ENCODE assay signal across 10 cellular contexts in the genomic region with DNA sequence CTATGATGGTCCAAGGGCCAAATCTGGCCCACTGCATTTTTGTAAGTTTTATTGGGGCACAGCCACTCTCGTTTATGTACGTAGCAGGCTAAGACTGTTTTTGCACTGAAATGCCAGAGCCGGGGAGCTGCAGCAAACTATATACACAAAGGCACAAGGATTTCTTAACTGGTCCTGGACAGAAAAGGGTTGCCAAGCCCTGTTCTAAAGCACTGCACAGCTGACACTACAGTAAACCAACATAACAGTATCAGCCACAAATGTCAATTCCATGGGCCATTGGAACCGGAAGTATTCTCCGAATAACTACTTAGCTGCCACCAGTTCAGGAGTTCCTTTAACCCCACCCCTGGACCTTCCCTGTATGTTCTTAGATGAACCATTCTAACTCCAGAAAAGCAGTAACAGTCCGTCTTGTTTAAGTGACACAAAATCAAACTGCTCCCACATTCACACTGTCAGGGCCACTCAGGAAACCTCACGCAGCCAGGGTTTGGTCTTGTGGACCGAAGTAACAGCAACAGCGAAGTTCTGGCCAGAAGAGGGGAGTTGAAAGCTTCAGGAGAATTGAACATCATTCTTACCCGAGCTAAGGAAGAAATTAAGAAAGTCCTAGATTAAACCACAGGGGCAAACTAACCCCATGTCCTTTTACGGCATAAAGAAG. TPM values are rescaled to one million over a fixed set of nuclear protein-coding genes. Genes with fewer than 3 reads are reported as not detected.
A peak's percentile ranks its signal among the peaks of the same experiment; 100 is the strongest.
DNase-seq lines count a peak whose midpoint lies in the region; ATAC-seq and TF ChIP-seq lines count a peak whose summit lies in the region.
"Had no signal": no experiment of that assay in that cellular context is flagged by ENCODE, and none has a peak within 500 bp of the region (broad histone marks: within the 10 kb centered on the region; RNA-seq: fewer than 3 reads in every experiment).

No MANE protein-coding gene starts in this region.

- peak overlapping the region; percentile 42 to 82 for H3K4me3 Mint-ChIP-seq in CD14-positive monocyte
- no peak overlapping the region for H3K4me3 Mint-ChIP-seq in endothelial cell (ENCODE audit: unreplicated experiment)

- H2AFZ ChIP-seq in OCI-LY1 (ENCODE audit: low read length): no peak overlapping the region; the same call in 1 of the 2 replicates
- H2AFZ ChIP-seq: PC-9 had no signal

- peaks cover 19% of the 10 kb centered on the region for H3K4me1 ChIP-seq in OCI-LY1 (ENCODE audit: insufficient read depth, low read length, severe bottlenecking)
- H3K4me1 ChIP-seq in psoas muscle: peaks cover 64% of the 10 kb centered on the region

- WGBS in psoas muscle, 3 donors: 24 to 58% (median 28%) methylated on average over 11 of the region's 11 CpGs

- H3K27ac Mint-ChIP-seq in CD14-positive monocyte: peak overlapping the region; percentile 32 to 90 (median 74)
- H3K27ac Mint-ChIP-seq in endothelial cell (ENCODE audit: unreplicated experiment): peak overlapping the region; percentile 62

- peak overlapping the region; percentile 27; the same call in 1 of the 2 replicates for H3K4me2 ChIP-seq in OCI-LY1 (ENCODE audit: low read length)

- intact Hi-C loops in CD14-positive monocyte (cut with micrococcal nuclease): no loop called here
- intact Hi-C loops in psoas muscle (cut with DNase I): loop anchor here in 1 of 2 donors (2.0 kb wide), 1 partner anchor 76 kb away; no protein-coding TSS in a partner anchor

- no peaks in the 10 kb centered on the region for H3F3A ChIP-seq in OCI-LY1 (ENCODE audit: insufficient read depth, low read length)

- H3K36me3 Mint-ChIP-seq in CD14-positive monocyte (peaks cover 30 to 39% of the 10 kb centered on the region in 2 donors), endothelial cell (ENCODE audit: low read depth, unreplicated experiment) (peaks cover 27% of the 10 kb centered on the region)

- no peaks in the 10 kb centered on the region for H3K9me2 ChIP-seq in OCI-LY1 (ENCODE audit: low read depth, low read length)

- H3K36me3 ChIP-seq in OCI-LY1 (ENCODE audit: insufficient read depth, low read length): no peaks in the 10 kb centered on the region
- peaks cover 0 to 47% of the 10 kb centered on the region in 2 donors for H3K36me3 ChIP-seq in psoas muscle (ENCODE audit: insufficient read depth in 1 of 2, low read depth in 1 of 2)

- DNase-seq in CD14-positive monocyte (ENCODE audit: low spot score) (no peak), endothelial cell (ENCODE audit: low spot score) (no peak), psoas muscle (peak in 1 of 2 donors; percentile 34), SHP77 (lab: John Stamatoyannopoulos, UW) (no peak), cortex of kidney (lab: John Stamatoyannopoulos, UW) (no peak), GM03348 (ENCODE audit: low spot score) (no peak)
- DNase-seq: NCI-H187, PC-9 had no signal

- H3K4me3 ChIP-seq in OCI-LY1 (ENCODE audit: low read depth, low read length, poor library complexity, severe bottlenecking) (no peak overlapping the region), psoas muscle (no peak overlapping the region)
- H3K4me3 ChIP-seq: PC-9 had no signal

- H3K9ac ChIP-seq in OCI-LY1 (ENCODE audit: low read length): no peak overlapping the region

- H4K20me1 ChIP-seq in OCI-LY1 (ENCODE audit: insufficient read depth, low read length): no peaks in the 10 kb centered on the region

- peak; percentile 9 to 22 (median 12) for ATAC-seq in psoas muscle
- ATAC-seq in GM21723 (IDR thresholded peaks at IDR 0.05; ENCODE audit: unreplicated experiment): no peak

- no peaks in the 10 kb centered on the region for H3K9me3 Mint-ChIP-seq in CD14-positive monocyte
- H3K9me3 Mint-ChIP-seq in endothelial cell (ENCODE audit: unreplicated experiment): no peaks in the 10 kb centered on the region

- H3K4me1 Mint-ChIP-seq in CD14-positive monocyte (peaks cover 21% of the 10 kb centered on the region), endothelial cell (ENCODE audit: unreplicated experiment) (peaks cover 34% of the 10 kb centered on the region)

- H3K27ac ChIP-seq in OCI-LY1 (ENCODE audit: low read depth, low read length, poor library complexity, severe bottlenecking) (peak overlapping the region; percentile 1), psoas muscle (peak overlapping the region; percentile 85)
- H3K27ac ChIP-seq: PC-9 had no signal

- H3K27me3 ChIP-seq in OCI-LY1 (ENCODE audit: insufficient read depth, low read length) (peaks cover 7% of the 10 kb centered on the region; the same call in 1 of the 2 replicates), psoas muscle (ENCODE audit: insufficient read depth in 3 of 3, low read length in 2 of 3) (no peaks in the 10 kb centered on the region)

- no peaks in the 10 kb centered on the region for H3K79me2 ChIP-seq in OCI-LY1 (ENCODE audit: insufficient read depth, low read length)

- H3K27me3 Mint-ChIP-seq in CD14-positive monocyte (ENCODE audit: low read depth in 3 of 3): peaks cover 0 to 2% (median 0%) of the 10 kb centered on the region in 3 donors
- H3K27me3 Mint-ChIP-seq in endothelial cell (ENCODE audit: unreplicated experiment): peaks cover 5% of the 10 kb centered on the region

- TF ChIP-seq CTCF in CD14-positive monocyte (IDR thresholded peaks at IDR 0.05): no peak
- no peak for TF ChIP-seq CTCF in OCI-LY1 (IDR thresholded peaks at IDR 0.05; ENCODE audit: low read length)
- TF ChIP-seq CTCF in endothelial cell (IDR thresholded peaks at IDR 0.05; ENCODE audit: unreplicated experiment): no peak
- no peak for TF ChIP-seq CTCF in psoas muscle (IDR thresholded peaks at IDR 0.05)

- H3K9me3 ChIP-seq in OCI-LY1 (ENCODE audit: low read length) (no peaks in the 10 kb centered on the region), psoas muscle (no peaks in the 10 kb centered on the region)

RNA-seq across cellular contexts. Expression of a gene that starts 49.1 kb away (rescaled TPM):
- polyA plus RNA-seq in CD14-positive monocyte: 10 to 100 TPM; 33.1 to 38.2 TPM
- 22.7 TPM for total RNA-seq in endothelial cell (ENCODE audit: unreplicated experiment)
- 1,000 to 10,000 TPM in 1 of 4 donors, 100 to 1,000 TPM in 3; 574 to 1,432 (median 837) TPM for total RNA-seq in psoas muscle
- polyA plus RNA-seq in psoas muscle: 1,000 to 10,000 TPM in 1 of 3 donors, 100 to 1,000 TPM in 2; 134 to 1,231 (median 616) TPM

Comparison
In these comparisons a context has a peak if more than half of its experiments do, and no peak if none do; other contexts are left out.
1. RNA of a gene that starts 49.1 kb away (total RNA-seq): 574 to 1,432 TPM in psoas muscle; 22.7 TPM in endothelial cell (single experiment); every median in the first group is over 10 times any median in the second.